In genomic region chr14:99316281-99317163, GRCh38 we compare ENCODE assay signal across 26 cellular contexts. TPM values are rescaled to one million over a fixed set of nuclear protein-coding genes. Genes with fewer than 3 reads are reported as not detected.
DNase-seq lines count a peak whose midpoint lies in the region; ATAC-seq, FAIRE-seq and TF ChIP-seq lines count a peak whose summit lies in the region.
"Had no signal": no experiment of that assay in that cellular context is flagged by ENCODE, and none has a peak within 500 bp of the region (broad histone marks: within the 10 kb centered on the region; RNA-seq: fewer than 3 reads in every experiment).

No MANE protein-coding gene starts in this region.

- DNase-seq in Caki2 (ENCODE audit: low read depth) (peak; percentile 87), SW480 (ENCODE audit: low spot score) (peak; percentile 92), left lobe of liver (ENCODE audit: low spot score) (peak; percentile 84), pancreas (peak in 1 of 6 donors; percentile 35), GM13976 (ENCODE audit: low spot score) (no peak)
- DNase-seq: activated B cell treated with CpG ODN at 0.5 μM for 24 hours; activated CD4-positive, alpha-beta memory T cell treated with anti-CD3 and anti-CD28 coated beads for 36 hours; adrenal gland; COR-L47; HCEC 1CT; KG1; mesendoderm; NCI-H2171 treated with DMSO at 0.1 percent for 48 hours; NCI-H526; SK-N-SH; stimulated activated CD4-positive, alpha-beta T cell treated with anti-CD3 and anti-CD28 coated beads, Interleukin-4, amount 100 ng/mL, for 1 hour; stimulated activated naive CD8-positive, alpha-beta T cell treated with anti-CD3 and anti-CD28 coated beads, Interleukin-15, Interleukin-2, amounts not matched to agents 100 U/mL and 50 U/mL, for 24 hours had no signal

- intact Hi-C loops in pancreas (cut with DNase I): no loop called here

- no peak for TF ChIP-seq CTCF in pancreas (IDR thresholded peaks at IDR 0.05)
- no peak for TF ChIP-seq CTCF in GM13976 (IDR thresholded peaks at IDR 0.05; ENCODE audit: borderline replicate concordance, control extremely low read depth, extremely low read depth, insufficient read depth, missing control alignments)

- FAIRE-seq in pancreas (lab: Jason Lieb, UNC): no peak

- H3K9me3 ChIP-seq in pancreas: no peaks in the 10 kb centered on the region
- H3K9me3 ChIP-seq: SK-N-SH had no signal

- no peaks in the 10 kb centered on the region for H3K36me3 ChIP-seq in pancreas
- H3K36me3 ChIP-seq: adrenal gland, breast epithelium, tibial nerve had no signal

- in situ Hi-C loops in Caki2 (cut with HindIII; ENCODE audit: low pct_unique_long_range_greater_than_20kb, low sequenced_read_pairs) (no loop called here), GM13976 (cut with MboI; ENCODE audit: low sequenced_read_pairs, unreplicated experiment) (no loop called here)

- peak; percentile 89 for ATAC-seq in left lobe of liver
- peak in 3 of 4 donors; percentile 32 to 69 (median 54) for ATAC-seq in pancreas
- no peak for ATAC-seq in GM19395 (IDR thresholded peaks at IDR 0.05; ENCODE audit: unreplicated experiment)
- ATAC-seq in HG02870 (IDR thresholded peaks at IDR 0.05; ENCODE audit: unreplicated experiment): no peak
- no peak for ATAC-seq in GM21825 (IDR thresholded peaks at IDR 0.05; ENCODE audit: unreplicated experiment)
- ATAC-seq: stimulated activated naive CD8-positive, alpha-beta T cell treated with anti-CD3 and anti-CD28 coated beads, Interleukin-15, Interleukin-2, amounts not matched to agents 100 U/mL and 50 U/mL, for 24 hours had no signal

- WGBS in pancreas, 2 donors: 45 to 64% methylated on average over 18 of the region's 18 CpGs

- no peaks in the 10 kb centered on the region for H3K4me1 ChIP-seq in pancreas
- H3K4me1 ChIP-seq: adrenal gland, breast epithelium, tibial nerve had no signal

- H3K4me3 ChIP-seq in pancreas: no peak overlapping the region
- H3K4me3 ChIP-seq: adrenal gland, breast epithelium, smooth muscle cell, tibial nerve had no signal

- H3K27ac ChIP-seq in pancreas: no peak overlapping the region
- H3K27ac ChIP-seq: adrenal gland, breast epithelium, RWPE1, tibial nerve had no signal

- no peaks in the 10 kb centered on the region for H3K27me3 ChIP-seq in pancreas
- H3K27me3 ChIP-seq: adrenal gland, tibial nerve had no signal

RNA-seq across cellular contexts. Expression of gene BCL11B, which starts 44.5 kb away (rescaled TPM):
- total RNA-seq in Caki2 (2014; rRNA removed; shearing (Covaris generic); ENCODE audit: low replicate concordance): 0.03 TPM in 1 of 2 replicates, not detected in the other
- 0.43 TPM for total RNA-seq in left lobe of liver
- under 1 TPM; 0.12 to 0.47 (median 0.36) TPM for total RNA-seq in pancreas
- under 1 TPM; 0.04 to 0.07 TPM for polyA plus RNA-seq in pancreas
- polyA plus RNA-seq: BJ, fibroblast of lung, SK-N-SH had no signal

Comparison
In these comparisons a context has a peak if more than half of its experiments do, and no peak if none do; other contexts are left out.
1. ATAC-seq: peak in left lobe of liver (single experiment) and pancreas (3 of 4); none in GM19395 (single experiment), HG02870 (single experiment) and GM21825 (single experiment).